In the genomic region with DNA sequence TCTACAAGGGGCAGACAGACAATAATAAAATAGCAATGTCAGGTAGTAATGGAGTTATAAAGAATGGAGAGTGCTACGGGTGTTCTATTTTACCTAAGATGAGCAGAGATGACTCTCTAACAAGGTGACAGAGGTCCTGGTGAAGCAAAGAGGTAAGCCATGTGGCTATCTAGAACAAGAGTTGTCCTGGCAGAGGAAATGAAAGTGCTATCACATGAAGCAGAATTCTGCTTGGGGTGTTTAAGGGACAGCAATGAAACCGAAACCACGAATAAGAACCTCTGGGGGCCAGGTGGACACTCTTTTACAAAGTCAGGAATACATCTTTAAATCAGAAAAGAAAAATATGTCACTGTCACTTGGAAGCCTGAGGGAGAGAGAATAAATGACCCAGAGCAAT, we compare ENCODE assay signal across 13 cellular contexts.
"Had no signal": no experiment of that assay in that cellular context is flagged by ENCODE, and none has a peak within 500 bp of the region (broad histone marks: within the 10 kb centered on the region; RNA-seq: fewer than 3 reads in every experiment).

No MANE protein-coding gene starts in this region.

- DNase-seq: activated CD4-positive, alpha-beta T cell treated with anti-CD3 and anti-CD28 coated beads for 36 hours; activated CD8-positive, alpha-beta memory T cell treated with anti-CD3 and anti-CD28 coated beads, Interleukin-2, amount 50 U/mL, for 4 hours; activated CD8-positive, alpha-beta T cell treated with anti-CD3 and anti-CD28 coated beads for 36 hours; activated naive CD8-positive, alpha-beta T cell treated with anti-CD3 and anti-CD28 coated beads, Interleukin-2, amount 10 ng/mL, durations not matched to agents 7 days and 5 days; activated T-cell treated with anti-CD3 and anti-CD28 coated beads, Interleukin-2, amount 50 U/mL, for 72 hours; anterior cingulate cortex; foreskin melanocyte; head of caudate nucleus; left colon; naive B cell; tibial artery had no signal

- FAIRE-seq: endothelial cell of umbilical vein had no signal

- ATAC-seq: activated CD4-positive, alpha-beta T cell treated with anti-CD3 and anti-CD28 coated beads for 36 hours; activated CD8-positive, alpha-beta T cell treated with anti-CD3 and anti-CD28 coated beads for 36 hours; activated T-cell treated with anti-CD3 and anti-CD28 coated beads, Interleukin-2, amount 50 U/mL, for 72 hours; left colon; stimulated activated effector memory CD8-positive, alpha-beta T cell treated with anti-CD3 and anti-CD28 coated beads, Interleukin-12 subunit alpha, Interleukin-12 subunit beta, amount 100 ng/mL, for 72 hours had no signal
